Comparison of ENCODE assay signal across 9 cellular contexts in the genomic region with DNA sequence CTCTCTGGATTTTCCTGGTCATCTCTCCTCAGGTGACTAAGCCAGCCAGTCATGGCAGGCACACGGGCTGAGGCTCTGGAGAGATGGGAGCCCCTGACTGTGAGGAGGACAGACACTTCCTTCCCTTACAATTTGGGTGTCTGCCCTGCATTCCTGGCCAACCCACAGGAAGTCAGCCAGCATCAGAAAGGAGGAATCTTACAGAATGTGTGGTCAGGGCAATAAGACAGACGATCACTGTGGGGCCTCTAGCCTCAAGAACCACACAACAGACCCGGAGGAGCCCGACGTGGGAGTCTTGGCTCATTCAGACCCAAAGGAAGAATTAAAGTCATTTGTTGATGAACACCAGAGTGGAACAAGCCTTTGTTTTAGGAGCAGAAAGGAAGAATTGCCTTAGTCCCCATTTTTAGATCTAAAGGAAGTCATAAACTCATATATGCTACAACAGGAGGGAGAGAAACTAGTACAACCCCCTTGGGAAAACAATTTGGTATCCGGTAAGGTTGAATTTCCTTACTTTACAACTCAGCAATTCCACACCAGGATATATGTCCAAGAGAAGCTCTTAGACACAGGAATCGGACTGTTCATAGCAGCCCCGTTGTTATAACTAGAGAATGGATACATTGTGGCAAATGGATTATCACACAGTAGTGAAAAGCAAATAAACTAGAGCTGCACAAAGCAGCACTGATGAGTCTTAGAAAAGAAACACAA.
DNase-seq lines count a peak whose midpoint lies in the region; ATAC-seq and TF ChIP-seq lines count a peak whose summit lies in the region.
"Had no signal": no experiment of that assay in that cellular context is flagged by ENCODE, and none has a peak within 500 bp of the region (broad histone marks: within the 10 kb centered on the region; RNA-seq: fewer than 3 reads in every experiment).

No MANE protein-coding gene starts in this region.

- H3K4me1 ChIP-seq in CD4-positive, alpha-beta memory T cell (ENCODE audit: insufficient read depth, low read length): peaks cover 4% of the 10 kb centered on the region

- H3K9me3 ChIP-seq in CD4-positive, alpha-beta T cell (ENCODE audit: control insufficient read depth, low read length): no peaks in the 10 kb centered on the region
- H3K9me3 ChIP-seq in CD4-positive, alpha-beta memory T cell (ENCODE audit: control insufficient read depth in 1 of 2, low read length in 2 of 2): no peaks in the 10 kb centered on the region

- peaks cover 21% of the 10 kb centered on the region for H3K27me3 Mint-ChIP-seq in activated CD4-positive, alpha-beta T cell treated with anti-CD3 and anti-CD28 coated beads, Interleukin-2, amount 10 ng/mL, durations not matched to agents 24 days and 14 days
- H3K27me3 Mint-ChIP-seq in type B pancreatic cell: peaks cover 4% of the 10 kb centered on the region
- peaks cover 14% of the 10 kb centered on the region for H3K27me3 Mint-ChIP-seq in CD4-positive, alpha-beta T cell
- H3K27me3 Mint-ChIP-seq in CD4-positive, alpha-beta memory T cell: peaks cover 10 to 14% of the 10 kb centered on the region in 2 donors

- H3K9me3 Mint-ChIP-seq in activated CD4-positive, alpha-beta T cell treated with anti-CD3 and anti-CD28 coated beads, Interleukin-2, amount 10 ng/mL, durations not matched to agents 24 days and 14 days: no peaks in the 10 kb centered on the region
- H3K9me3 Mint-ChIP-seq in type B pancreatic cell: no peaks in the 10 kb centered on the region
- no peaks in the 10 kb centered on the region for H3K9me3 Mint-ChIP-seq in CD4-positive, alpha-beta T cell
- H3K9me3 Mint-ChIP-seq in CD4-positive, alpha-beta memory T cell: no peaks in the 10 kb centered on the region

- intact Hi-C loops in activated CD4-positive, alpha-beta T cell treated with anti-CD3 and anti-CD28 coated beads, Interleukin-2, amount 10 ng/mL, durations not matched to agents 24 days and 14 days (cut with micrococcal nuclease): no loop called here
- intact Hi-C loops in CD4-positive, alpha-beta T cell (cut with DNase I, micrococcal nuclease): no loop called here
- intact Hi-C loops in CD4-positive, alpha-beta memory T cell (cut with micrococcal nuclease): no loop called here

- no peak overlapping the region for H3K4me3 ChIP-seq in CD4-positive, alpha-beta memory T cell (ENCODE audit: low read length in 2 of 2)

- H3K36me3 Mint-ChIP-seq in activated CD4-positive, alpha-beta T cell treated with anti-CD3 and anti-CD28 coated beads, Interleukin-2, amount 10 ng/mL, durations not matched to agents 24 days and 14 days (ENCODE audit: low read depth): no peaks in the 10 kb centered on the region
- H3K36me3 Mint-ChIP-seq in type B pancreatic cell: no peaks in the 10 kb centered on the region
- no peaks in the 10 kb centered on the region for H3K36me3 Mint-ChIP-seq in CD4-positive, alpha-beta T cell (ENCODE audit: low read depth)
- no peaks in the 10 kb centered on the region for H3K36me3 Mint-ChIP-seq in CD4-positive, alpha-beta memory T cell

- H3K4me3 Mint-ChIP-seq in activated CD4-positive, alpha-beta T cell treated with anti-CD3 and anti-CD28 coated beads, Interleukin-2, amount 10 ng/mL, durations not matched to agents 24 days and 14 days: no peak overlapping the region
- no peak overlapping the region for H3K4me3 Mint-ChIP-seq in type B pancreatic cell
- no peak overlapping the region for H3K4me3 Mint-ChIP-seq in CD4-positive, alpha-beta T cell
- peak overlapping the region in 1 of 8 donors; percentile 0 for H3K4me3 Mint-ChIP-seq in CD4-positive, alpha-beta memory T cell

- peak overlapping the region; percentile 41 for H3K27ac ChIP-seq in angular gyrus (ENCODE audit: low read depth, low read length)
- no peak overlapping the region for H3K27ac ChIP-seq in CD4-positive, alpha-beta T cell (ENCODE audit: low read depth, low read length)
- no peak overlapping the region for H3K27ac ChIP-seq in CD4-positive, alpha-beta memory T cell (ENCODE audit: low read depth, low read length)
- H3K27ac ChIP-seq: C4-2B had no signal

- POLR2A ChIA-PET in CD4-positive, alpha-beta T cell (lab: Charles Lee): no interaction called here
- POLR2A ChIA-PET in CD4-positive, alpha-beta memory T cell (lab: Charles Lee; ENCODE audit: partially characterized antibody): no interaction called here

- ATAC-seq in CD4-positive, alpha-beta T cell (ENCODE audit: poor library complexity): no peak

- DNase-seq in activated CD4-positive, alpha-beta T cell treated with anti-CD3 and anti-CD28 coated beads, Interleukin-2, amount 10 ng/mL, durations not matched to agents 24 days and 14 days: no peak
- DNase-seq in activated CD4-positive, alpha-beta T cell treated with anti-CD3 and anti-CD28 coated beads for 48 hours: no peak
- DNase-seq in kidney tubule cell (ENCODE audit: low spot score) (peak; percentile 98), type B pancreatic cell (ENCODE audit: extremely low spot score, unreplicated experiment) (no peak)
- no peak for DNase-seq in CD4-positive, alpha-beta T cell
- DNase-seq in CD4-positive, alpha-beta memory T cell: no peak
- DNase-seq in stimulated activated CD4-positive, alpha-beta T cell treated with anti-CD3 and anti-CD28 coated beads, Interleukin-15, amount 100 ng/mL, for 24 hours: no peak

- H3K27ac Mint-ChIP-seq in activated CD4-positive, alpha-beta T cell treated with anti-CD3 and anti-CD28 coated beads, Interleukin-2, amount 10 ng/mL, durations not matched to agents 24 days and 14 days: peak overlapping the region; percentile 13
- H3K27ac Mint-ChIP-seq in type B pancreatic cell: peak overlapping the region; percentile 63
- H3K27ac Mint-ChIP-seq in CD4-positive, alpha-beta T cell: no peak overlapping the region
- H3K27ac Mint-ChIP-seq in CD4-positive, alpha-beta memory T cell: no peak overlapping the region

- no peaks in the 10 kb centered on the region for H3K36me3 ChIP-seq in CD4-positive, alpha-beta memory T cell (ENCODE audit: insufficient read depth, low read length)

- CTCF ChIA-PET in CD4-positive, alpha-beta T cell (lab: Charles Lee): no interaction called here
- CTCF ChIA-PET in CD4-positive, alpha-beta memory T cell (lab: Charles Lee; ENCODE audit: partially characterized antibody): no interaction called here

- TF ChIP-seq CTCF in type B pancreatic cell (conservative IDR thresholded peaks at IDR 0.05): no peak
- TF ChIP-seq CTCF in CD4-positive, alpha-beta T cell (IDR thresholded peaks at IDR 0.05): no peak

- peaks cover 8% of the 10 kb centered on the region for H3K4me1 Mint-ChIP-seq in activated CD4-positive, alpha-beta T cell treated with anti-CD3 and anti-CD28 coated beads, Interleukin-2, amount 10 ng/mL, durations not matched to agents 24 days and 14 days
- peaks cover 37% of the 10 kb centered on the region for H3K4me1 Mint-ChIP-seq in type B pancreatic cell (ENCODE audit: unreplicated experiment)
- no peaks in the 10 kb centered on the region for H3K4me1 Mint-ChIP-seq in CD4-positive, alpha-beta T cell (ENCODE audit: low read depth)
- peaks cover 0 to 1% (median 0%) of the 10 kb centered on the region in 4 donors for H3K4me1 Mint-ChIP-seq in CD4-positive, alpha-beta memory T cell

- no peaks in the 10 kb centered on the region for H3K27me3 ChIP-seq in CD4-positive, alpha-beta T cell (ENCODE audit: control insufficient read depth, insufficient read depth, low read length)
- H3K27me3 ChIP-seq in CD4-positive, alpha-beta memory T cell (ENCODE audit: insufficient read depth, low read length): no peaks in the 10 kb centered on the region

Comparison
In these comparisons a context has a peak if more than half of its experiments do, and no peak if none do; other contexts are left out.
1. H3K27ac Mint-ChIP-seq: peak in activated CD4-positive, alpha-beta T cell treated with anti-CD3 and anti-CD28 coated beads, Interleukin-2, amount 10 ng/mL, durations not matched to agents 24 days and 14 days (single experiment) and type B pancreatic cell (single experiment); none in CD4-positive, alpha-beta T cell (single experiment) and CD4-positive, alpha-beta memory T cell (0 of 7).